Comparison of ENCODE assay signal across 16 cellular contexts in the genomic region with DNA sequence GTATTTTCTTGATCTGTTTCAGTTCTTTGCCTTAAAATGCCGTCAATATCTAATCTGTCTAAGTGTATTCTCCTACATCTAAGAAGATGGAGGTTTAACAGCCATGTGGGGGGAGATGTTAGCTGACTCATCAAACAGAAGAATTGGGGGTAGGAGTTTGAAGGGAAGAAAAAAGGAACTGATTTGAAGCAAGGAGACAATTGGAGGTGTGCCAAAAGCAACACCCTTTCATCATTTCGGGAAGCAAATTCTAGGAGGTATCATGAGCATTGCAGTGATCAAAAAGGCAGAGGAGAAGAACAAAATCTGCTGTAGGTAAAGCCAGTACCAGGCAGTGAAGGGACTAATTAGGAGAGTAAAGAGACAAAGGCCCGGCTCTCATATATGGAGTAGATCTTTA.
DNase-seq lines count a peak whose midpoint lies in the region; ATAC-seq and TF ChIP-seq lines count a peak whose summit lies in the region.
"Had no signal": no experiment of that assay in that cellular context is flagged by ENCODE, and none has a peak within 500 bp of the region (broad histone marks: within the 10 kb centered on the region; RNA-seq: fewer than 3 reads in every experiment).

No MANE protein-coding gene starts in this region.

- H4K20me1 ChIP-seq in BLaER1 treated with 17β-estradiol and CSF1 and Interleukin-3, amounts not matched to agents 10 nM and 100 nM, result no peaks in the 10 kb centered on the region

- TF ChIP-seq CTCF in fibroblast of the aortic adventitia (IDR thresholded peaks at IDR 0.05; ENCODE audit: insufficient read depth, low read length) (no peak), lower leg skin (IDR thresholded peaks at IDR 0.05) (no peak), coronary artery (IDR thresholded peaks at IDR 0.05) (no peak)

- H3K4me1 ChIP-seq in BLaER1 treated with 17β-estradiol and CSF1 and Interleukin-3, amounts not matched to agents 10 nM and 100 nM, result peaks cover 14 to 30% (median 25%) of the 10 kb centered on the region in 10 experiments; a peak in 19 of 20 replicates
- H3K4me1 ChIP-seq: uterus had no signal

- peak overlapping the region in 5 of 11 experiments; percentile 6 to 54 (median 45); a peak in 7 of 22 replicates for H3K27ac ChIP-seq in BLaER1 treated with 17β-estradiol and CSF1 and Interleukin-3, amounts not matched to agents 10 nM and 100 nM
- no peak overlapping the region for H3K27ac ChIP-seq in coronary artery
- H3K27ac ChIP-seq: uterus had no signal

- H3K9ac ChIP-seq in BLaER1 treated with 17β-estradiol and CSF1 and Interleukin-3, amounts not matched to agents 10 nM and 100 nM, result peak overlapping the region in 1 of 11 experiments; percentile 3; a peak in 1 of 22 replicates

- H3K4me2 ChIP-seq in BLaER1 treated with 17β-estradiol and CSF1 and Interleukin-3, amounts not matched to agents 10 nM and 100 nM, result peak overlapping the region; percentile 11 to 63 (median 31); a peak in 17 of 22 replicates

- 31 to 43% methylated on average over 3 of the region's 3 CpGs for WGBS in lower leg skin, 2 donors

- intact Hi-C loops in lower leg skin (cut with DNase I; ENCODE audit: low total_unique reads), result no loop called here

- peak; percentile 97 for DNase-seq in KBM-7
- peak; percentile 11 for DNase-seq in SIG-M5 (lab: John Stamatoyannopoulos, UW)
- DNase-seq in fibroblast of the aortic adventitia (ENCODE audit: low read depth), result peak; percentile 30
- DNase-seq in lower leg skin (ENCODE audit: low spot score in 2 of 2), result no peak
- no peak for DNase-seq in DMS153 treated with DMSO at 0.1 percent for 48 hours (lab: John Stamatoyannopoulos, UW; ENCODE audit: unreplicated experiment)
- no peak for DNase-seq in coronary artery (ENCODE audit: low spot score)
- DNase-seq: activated CD4-positive, alpha-beta T cell treated with anti-CD3 and anti-CD28 coated beads for 4 hours; activated T-cell treated with anti-CD3 and anti-CD28 coated beads, Interleukin-2, amount 50 U/mL, for 48 hours; anterior cingulate cortex; effector CD8-positive, alpha-beta T cell; kidney; NCI-H1436; NCI-H82; uterus had no signal

- no peak for ATAC-seq in GM21529 (IDR thresholded peaks at IDR 0.05; ENCODE audit: unreplicated experiment)

- TF ChIP-seq POLR2A in lower leg skin (IDR thresholded peaks at IDR 0.05), result no peak

- no peak overlapping the region for H3K4me3 ChIP-seq in BLaER1 treated with 17β-estradiol and CSF1 and Interleukin-3, amounts not matched to agents 10 nM and 100 nM
- H3K4me3 ChIP-seq in fibroblast of the aortic adventitia (ENCODE audit: low read depth, low read length) (no peak overlapping the region), lower leg skin (ENCODE audit: low read depth, poor library complexity, severe bottlenecking) (no peak overlapping the region), coronary artery (no peak overlapping the region)
- H3K4me3 ChIP-seq: uterus had no signal

- H3K36me3 ChIP-seq in BLaER1 treated with 17β-estradiol and CSF1 and Interleukin-3, amounts not matched to agents 10 nM and 100 nM, result peaks cover 0 to 5% (median 0%) of the 10 kb centered on the region in 11 experiments; a peak in 1 of 22 replicates
- H3K36me3 ChIP-seq: uterus had no signal

- in situ Hi-C loops in KBM-7 (cut with MboI; ENCODE audit: low pct_unique_long_range_greater_than_20kb, low sequenced_read_pairs), result no loop called here

- peaks cover 0 to 16% (median 7%) of the 10 kb centered on the region in 11 experiments; a peak in 9 of 22 replicates for H3K9me3 ChIP-seq in BLaER1 treated with 17β-estradiol and CSF1 and Interleukin-3, amounts not matched to agents 10 nM and 100 nM (replicated peaks in 1 of 11)
- H3K9me3 ChIP-seq: uterus had no signal

- H3K27me3 ChIP-seq in BLaER1 treated with 17β-estradiol and CSF1 and Interleukin-3, amounts not matched to agents 10 nM and 100 nM, result no peaks in the 10 kb centered on the region
- H3K27me3 ChIP-seq: uterus had no signal

Comparison
In these comparisons a context has a peak if more than half of its experiments do, and no peak if none do; other contexts are left out.
1. DNase-seq: peak in KBM-7 (single experiment), SIG-M5 (single experiment) and fibroblast of the aortic adventitia (single experiment); none in lower leg skin (0 of 2), DMS153 treated with DMSO at 0.1 percent for 48 hours (single experiment) and coronary artery (single experiment).